Comparison of ENCODE assay signal across 14 cellular contexts in the genomic region with DNA sequence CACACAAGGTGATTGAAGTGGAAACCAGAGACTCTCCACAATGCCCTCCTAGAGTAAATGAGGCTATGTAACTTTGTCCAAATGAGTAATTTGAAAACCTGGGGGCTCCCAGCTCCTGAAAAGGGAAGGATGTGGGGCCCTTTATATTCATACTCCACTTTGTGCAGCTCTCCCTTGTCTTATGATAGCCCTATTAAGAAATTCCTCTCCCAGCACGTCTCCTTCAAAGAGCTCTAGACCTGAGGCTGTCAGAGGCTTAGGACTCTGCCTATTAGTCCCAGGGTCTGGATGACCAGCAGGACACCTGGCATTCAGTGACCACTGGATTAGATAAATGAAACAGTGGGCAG. TPM values are rescaled to one million over a fixed set of nuclear protein-coding genes. Genes with fewer than 3 reads are reported as not detected.
A peak's percentile ranks its signal among the peaks of the same experiment; 100 is the strongest.
DNase-seq lines count a peak whose midpoint lies in the region; ATAC-seq and TF ChIP-seq lines count a peak whose summit lies in the region.
"Had no signal": no experiment of that assay in that cellular context is flagged by ENCODE, and none has a peak within 500 bp of the region (broad histone marks: within the 10 kb centered on the region; RNA-seq: fewer than 3 reads in every experiment).

No MANE protein-coding gene starts in this region.

- H3K36me3 ChIP-seq in SK-N-MC (ENCODE audit: insufficient read depth, low read length), result no peaks in the 10 kb centered on the region
- no peaks in the 10 kb centered on the region for H3K36me3 ChIP-seq in hepatocyte (replicated peaks; ENCODE audit: insufficient read depth, low read depth)
- H3K36me3 ChIP-seq: prostate gland had no signal

- no peaks in the 10 kb centered on the region for H3K9me3 ChIP-seq in SK-N-MC (ENCODE audit: low read depth, low read length)
- no peaks in the 10 kb centered on the region for H3K9me3 ChIP-seq in hepatocyte (ENCODE audit: low read depth)
- H3K9me3 ChIP-seq: prostate gland had no signal

- H3K4me2 ChIP-seq in hepatocyte, result peak overlapping the region; percentile 99

- DNase-seq in activated naive CD4-positive, alpha-beta T cell treated with anti-CD3 and anti-CD28 coated beads for 36 hours, result no peak
- DNase-seq in activated naive CD4-positive, alpha-beta T cell treated with anti-CD3 and anti-CD28 coated beads, Interleukin-2, amount 50 U/mL, for 16 hours, result no peak
- DNase-seq in SK-N-MC (ENCODE audit: low read depth, low spot score), result no peak
- DNase-seq in hepatocyte (ENCODE audit: low spot score), result no peak
- no peak for DNase-seq in type B pancreatic cell (ENCODE audit: extremely low spot score, unreplicated experiment)
- DNase-seq in inferior parietal cortex (ENCODE audit: extremely low spot score), result no peak
- DNase-seq in cerebellum (ENCODE audit: low spot score), result no peak
- DNase-seq: effector memory CD4-positive, alpha-beta T cell; NCI-H2227 treated with DMSO at 0.1 percent for 48 hours; SW 1271 had no signal

- H3K27me3 Mint-ChIP-seq in activated naive CD4-positive, alpha-beta T cell treated with anti-CD3 and anti-CD28 coated beads for 36 hours (ENCODE audit: low read depth), result no peaks in the 10 kb centered on the region
- peaks cover 53% of the 10 kb centered on the region for H3K27me3 Mint-ChIP-seq in type B pancreatic cell

- no peak overlapping the region for H3K27ac Mint-ChIP-seq in activated naive CD4-positive, alpha-beta T cell treated with anti-CD3 and anti-CD28 coated beads for 36 hours
- peak overlapping the region; percentile 40 for H3K27ac Mint-ChIP-seq in type B pancreatic cell

- H2AFZ ChIP-seq in hepatocyte, result no peak overlapping the region

- H3K36me3 Mint-ChIP-seq in activated naive CD4-positive, alpha-beta T cell treated with anti-CD3 and anti-CD28 coated beads for 36 hours (ENCODE audit: low read depth), result peaks cover 5% of the 10 kb centered on the region
- H3K36me3 Mint-ChIP-seq in type B pancreatic cell, result no peaks in the 10 kb centered on the region

- no peak overlapping the region for H3K9ac ChIP-seq in SK-N-MC (ENCODE audit: insufficient read length)

- H3K4me3 Mint-ChIP-seq in activated naive CD4-positive, alpha-beta T cell treated with anti-CD3 and anti-CD28 coated beads for 36 hours, result peak overlapping the region; percentile 98
- H3K4me3 Mint-ChIP-seq in type B pancreatic cell, result peak overlapping the region; percentile 82

- H3K27ac ChIP-seq in SK-N-MC, result peak overlapping the region; percentile 71; the same call in 1 of the 2 replicates
- H3K27ac ChIP-seq in hepatocyte, result no peak overlapping the region

- peaks cover 5% of the 10 kb centered on the region for H3K4me1 ChIP-seq in hepatocyte (ENCODE audit: insufficient read depth)

- intact Hi-C loops in activated naive CD4-positive, alpha-beta T cell treated with anti-CD3 and anti-CD28 coated beads for 36 hours (cut with micrococcal nuclease), result no loop called here

- TF ChIP-seq CTCF in hepatocyte (IDR thresholded peaks at IDR 0.05; ENCODE audit: poor library complexity) (no peak), type B pancreatic cell (conservative IDR thresholded peaks at IDR 0.05) (no peak)

- CTCF ChIA-PET in activated naive CD4-positive, alpha-beta T cell treated with anti-CD3 and anti-CD28 coated beads for 36 hours (lab: Charles Lee), result interaction anchor here (0.9 to 7.4 kb wide), 9 partner anchors 9 to 166 kb away, joined by 3 to 144 read pairs (median 3); partner anchors contain the start of genes TIMM10 and UBE2L6

- no peaks in the 10 kb centered on the region for H3K9me2 ChIP-seq in hepatocyte (replicated peaks; ENCODE audit: insufficient read depth)

- WGBS in hepatocyte (ENCODE audit: low lambda C conversion rate, missing lambda C conversion rate), result 67% methylated on average over 1 of the region's 1 CpG

- peaks cover 7% of the 10 kb centered on the region for H3K27me3 ChIP-seq in hepatocyte

- H3K4me1 Mint-ChIP-seq in activated naive CD4-positive, alpha-beta T cell treated with anti-CD3 and anti-CD28 coated beads for 36 hours (ENCODE audit: low read depth), result peaks cover 32% of the 10 kb centered on the region
- peaks cover 9% of the 10 kb centered on the region for H3K4me1 Mint-ChIP-seq in type B pancreatic cell (ENCODE audit: unreplicated experiment)

- ATAC-seq in GM21786 (IDR thresholded peaks at IDR 0.05; ENCODE audit: unreplicated experiment), result no peak

- H4K20me1 ChIP-seq in hepatocyte (ENCODE audit: insufficient read depth, poor library complexity, severe bottlenecking), result no peaks in the 10 kb centered on the region

- H3K9me3 Mint-ChIP-seq in activated naive CD4-positive, alpha-beta T cell treated with anti-CD3 and anti-CD28 coated beads for 36 hours, result no peaks in the 10 kb centered on the region
- H3K9me3 Mint-ChIP-seq in type B pancreatic cell, result no peaks in the 10 kb centered on the region

- H3K4me3 ChIP-seq in SK-N-MC (peak overlapping the region; percentile 92), hepatocyte (no peak overlapping the region)

- H3K79me2 ChIP-seq in hepatocyte, result no peaks in the 10 kb centered on the region

RNA-seq across cellular contexts. Expression of gene SLC43A1, which starts 2.1 kb away (rescaled TPM):
- total RNA-seq in activated naive CD4-positive, alpha-beta T cell treated with anti-CD3 and anti-CD28 coated beads for 36 hours, result 10 to 100 TPM; 26.5 to 29.7 TPM
- total RNA-seq in hepatocyte (40.4 and 42.2 TPM in 2 replicates), type B pancreatic cell (ENCODE audit: low replicate concordance) (19.0 and 20.8 TPM in 2 replicates), cerebellum (3.3 TPM)
- polyA plus RNA-seq in hepatocyte, result 23.4 and 39.5 TPM in 2 replicates

RNA-seq across cellular contexts. Expression of gene TIMM10, which starts 17.1 kb away (rescaled TPM):
- 100 to 1,000 TPM; 131 to 136 TPM for total RNA-seq in activated naive CD4-positive, alpha-beta T cell treated with anti-CD3 and anti-CD28 coated beads for 36 hours
- total RNA-seq in hepatocyte (23.3 and 31.2 TPM in 2 replicates), type B pancreatic cell (ENCODE audit: low replicate concordance) (57.9 and 64.2 TPM in 2 replicates), cerebellum (20.4 TPM)
- 84.0 and 99.4 TPM in 2 replicates for polyA plus RNA-seq in hepatocyte

RNA-seq across cellular contexts. Expression of gene SMTNL1, which starts 24.0 kb away (rescaled TPM):
- total RNA-seq in activated naive CD4-positive, alpha-beta T cell treated with anti-CD3 and anti-CD28 coated beads for 36 hours, result not detected
- total RNA-seq in hepatocyte (not detected in 2 replicates), type B pancreatic cell (ENCODE audit: low replicate concordance) (not detected in 2 replicates), cerebellum (not detected)
- 0.19 TPM in 1 of 2 replicates, not detected in the other for polyA plus RNA-seq in hepatocyte
- total RNA-seq: H4 had no signal
- polyA plus RNA-seq: CD14-positive monocyte had no signal

RNA-seq across cellular contexts. Expression of gene RTN4RL2, which starts 53.1 kb away (rescaled TPM):
- under 1 TPM; 0.74 to 0.99 TPM for total RNA-seq in activated naive CD4-positive, alpha-beta T cell treated with anti-CD3 and anti-CD28 coated beads for 36 hours
- total RNA-seq in hepatocyte, result 1.4 and 2.4 TPM in 2 replicates
- 5.8 and 10.6 TPM in 2 replicates for polyA plus RNA-seq in hepatocyte
- 8.6 and 10.4 TPM in 2 replicates for total RNA-seq in type B pancreatic cell (ENCODE audit: low replicate concordance)
- total RNA-seq in cerebellum, result 1.2 TPM

RNA-seq across cellular contexts. Expression of gene UBE2L6, which starts 54.1 kb away (rescaled TPM):
- total RNA-seq in activated naive CD4-positive, alpha-beta T cell treated with anti-CD3 and anti-CD28 coated beads for 36 hours, result 100 to 1,000 TPM; 187 to 194 TPM
- total RNA-seq in hepatocyte (40.6 and 45.7 TPM in 2 replicates), type B pancreatic cell (ENCODE audit: low replicate concordance) (29.9 and 65.1 TPM in 2 replicates), cerebellum (32.8 TPM)
- polyA plus RNA-seq in hepatocyte, result 109 and 113 TPM in 2 replicates
